In the genomic region with DNA sequence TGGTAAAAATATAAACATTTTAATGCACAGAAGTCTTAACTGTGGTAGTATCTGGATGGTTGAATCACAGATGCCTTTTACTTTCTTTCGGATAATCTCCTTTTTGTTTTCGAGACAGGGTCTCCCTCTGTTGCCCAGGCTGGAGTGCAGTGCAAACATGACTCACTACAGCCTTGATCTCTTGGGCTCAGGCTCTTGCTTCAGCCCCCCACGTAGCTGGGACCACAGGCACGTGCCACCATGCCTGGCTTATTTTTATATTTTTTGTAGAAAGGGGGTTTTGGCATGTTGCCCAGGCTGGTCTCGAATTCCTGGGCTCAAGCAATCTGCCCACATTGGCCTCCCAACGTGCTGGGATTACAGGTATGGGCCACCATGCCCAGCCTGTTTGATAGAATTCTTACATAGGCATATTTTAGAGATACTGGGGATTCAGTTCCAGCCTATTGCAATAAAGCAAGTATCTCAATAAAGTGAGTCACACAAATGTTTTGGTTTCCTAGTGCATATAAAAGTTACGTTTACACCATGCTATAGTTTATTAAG, we compare ENCODE assay signal across 1 cellular context.
A peak's percentile ranks its signal among the peaks of the same experiment; 100 is the strongest.
TF ChIP-seq lines count a peak whose summit lies in the region.

No MANE protein-coding gene starts in this region.

TF ChIP-seq in HepG2, 621 proteins besides CTCF, POLR2A, EP300 and RAD21 (continued from another document):
- TF ChIP-seq, protein P1, sequence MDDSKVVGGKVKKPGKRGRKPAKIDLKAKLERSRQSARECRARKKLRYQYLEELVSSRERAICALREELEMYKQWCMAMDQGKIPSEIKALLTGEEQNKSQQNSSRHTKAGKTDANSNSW (CRISPR knock-in tag; IDR thresholded peaks at IDR 0.05; ENCODE audit: borderline replicate concordance): no peak
- TF ChIP-seq ZNF484 (CRISPR knock-in tag; IDR thresholded peaks at IDR 0.05; ENCODE audit: borderline replicate concordance, low read depth) (no peak), ZSCAN31 (CRISPR knock-in tag; IDR thresholded peaks at IDR 0.05; ENCODE audit: low read depth) (no peak), PAXIP1 (CRISPR knock-in tag; conservative IDR thresholded peaks at IDR 0.05) (peak; percentile 40; the same call in 1 of the 2 replicates), JUN (CRISPR knock-in tag; IDR thresholded peaks at IDR 0.05) (no peak), ZC3H4 (CRISPR knock-in tag; IDR thresholded peaks at IDR 0.05; ENCODE audit: borderline replicate concordance) (no peak), KLF11 (CRISPR knock-in tag; IDR thresholded peaks at IDR 0.05) (no peak), FOXO1 (CRISPR knock-in tag; IDR thresholded peaks at IDR 0.05) (peak; percentile 40; the same call in 1 of the 2 replicates), GFI1 (CRISPR knock-in tag; IDR thresholded peaks at IDR 0.05; ENCODE audit: borderline replicate concordance) (no peak), ZNF672 (CRISPR knock-in tag; IDR thresholded peaks at IDR 0.05) (no peak), NRL (CRISPR knock-in tag; IDR thresholded peaks at IDR 0.05; ENCODE audit: borderline replicate concordance) (no peak), SOX13 (IDR thresholded peaks at IDR 0.05) (no peak), SOX13 (CRISPR knock-in tag; conservative IDR thresholded peaks at IDR 0.05 in 1 of 2, IDR thresholded peaks at IDR 0.05 in 1 of 2) (0 out of 4 replicates have a peak, but pooled peaks of 1 of the 2 experiments have one; percentile 22), FOSL1 (CRISPR knock-in tag; IDR thresholded peaks at IDR 0.05; ENCODE audit: borderline replicate concordance) (peak; percentile 54), LCORL (IDR thresholded peaks at IDR 0.05) (no peak), LCORL (CRISPR knock-in tag; IDR thresholded peaks at IDR 0.05) (0 out of 2 replicates have a peak, but pooled peaks have one; percentile 27), ZNF337 (CRISPR knock-in tag; IDR thresholded peaks at IDR 0.05; ENCODE audit: borderline replicate concordance, low read depth) (no peak), ZNF557 (CRISPR knock-in tag; IDR thresholded peaks at IDR 0.05) (no peak), ZNF10 (CRISPR knock-in tag; IDR thresholded peaks at IDR 0.05; ENCODE audit: borderline replicate concordance, low read depth) (no peak), MYC (CRISPR knock-in tag; IDR thresholded peaks at IDR 0.05; ENCODE audit: borderline replicate concordance) (0 out of 2 replicates have a peak, but pooled peaks have one; percentile 30), ZEB1 (IDR thresholded peaks at IDR 0.05; ENCODE audit: insufficient replicate concordance, low read depth) (no peak), SIX1 (CRISPR knock-in tag; IDR thresholded peaks at IDR 0.05; ENCODE audit: borderline replicate concordance) (no peak), MXD1 (CRISPR knock-in tag; IDR thresholded peaks at IDR 0.05) (no peak), ZSCAN22 (CRISPR knock-in tag; IDR thresholded peaks at IDR 0.05) (no peak), RELA (CRISPR knock-in tag; IDR thresholded peaks at IDR 0.05) (no peak), HMGA1 (CRISPR knock-in tag; conservative IDR thresholded peaks at IDR 0.05) (no peak), ZNF598 (CRISPR knock-in tag; IDR thresholded peaks at IDR 0.05; ENCODE audit: borderline replicate concordance) (no peak), HNRNPLL (IDR thresholded peaks at IDR 0.05; ENCODE audit: low read depth, low read length, poor library complexity, severe bottlenecking) (no peak), ZNF12 (CRISPR knock-in tag; IDR thresholded peaks at IDR 0.05) (no peak), YY1 (IDR thresholded peaks at IDR 0.05; ENCODE audit: insufficient read depth, insufficient replicate concordance, low read depth, low read length) (no peak), GATAD2A (CRISPR knock-in tag; IDR thresholded peaks at IDR 0.05) (0 out of 2 replicates have a peak, but pooled peaks have one; percentile 36), ZNF180 (CRISPR knock-in tag; IDR thresholded peaks at IDR 0.05; ENCODE audit: borderline replicate concordance, low read depth) (no peak), TBX3 (IDR thresholded peaks at IDR 0.05; ENCODE audit: borderline replicate concordance) (no peak), MAZ (IDR thresholded peaks at IDR 0.05; ENCODE audit: borderline replicate concordance, low read depth, low read length) (no peak), MAZ (CRISPR knock-in tag; IDR thresholded peaks at IDR 0.05; ENCODE audit: low read depth) (no peak), GABPA (IDR thresholded peaks at IDR 0.05; ENCODE audit: low read depth, low read length) (no peak), GABPA (CRISPR knock-in tag; IDR thresholded peaks at IDR 0.05; ENCODE audit: low read depth) (no peak), ELF4 (CRISPR knock-in tag; IDR thresholded peaks at IDR 0.05; ENCODE audit: borderline replicate concordance) (no peak), SMARCE1 (IDR thresholded peaks at IDR 0.05; ENCODE audit: borderline replicate concordance) (no peak), KDM4B (CRISPR knock-in tag; IDR thresholded peaks at IDR 0.05) (no peak), ATF3 (CRISPR knock-in tag; IDR thresholded peaks at IDR 0.05) (0 out of 2 replicates have a peak, but pooled peaks have one; percentile 65)
- TF ChIP-seq, protein P2, sequence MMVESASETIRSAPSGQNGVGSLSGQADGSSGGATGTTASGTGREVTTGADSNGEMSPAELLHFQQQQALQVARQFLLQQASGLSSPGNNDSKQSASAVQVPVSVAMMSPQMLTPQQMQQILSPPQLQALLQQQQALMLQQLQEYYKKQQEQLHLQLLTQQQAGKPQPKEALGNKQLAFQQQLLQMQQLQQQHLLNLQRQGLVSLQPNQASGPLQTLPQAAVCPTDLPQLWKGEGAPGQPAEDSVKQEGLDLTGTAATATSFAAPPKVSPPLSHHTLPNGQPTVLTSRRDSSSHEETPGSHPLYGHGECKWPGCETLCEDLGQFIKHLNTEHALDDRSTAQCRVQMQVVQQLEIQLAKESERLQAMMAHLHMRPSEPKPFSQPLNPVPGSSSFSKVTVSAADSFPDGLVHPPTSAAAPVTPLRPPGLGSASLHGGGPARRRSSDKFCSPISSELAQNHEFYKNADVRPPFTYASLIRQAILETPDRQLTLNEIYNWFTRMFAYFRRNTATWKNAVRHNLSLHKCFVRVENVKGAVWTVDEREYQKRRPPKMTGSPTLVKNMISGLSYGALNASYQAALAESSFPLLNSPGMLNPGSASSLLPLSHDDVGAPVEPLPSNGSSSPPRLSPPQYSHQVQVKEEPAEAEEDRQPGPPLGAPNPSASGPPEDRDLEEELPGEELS (CRISPR knock-in tag; IDR thresholded peaks at IDR 0.05): no peak
- TF ChIP-seq, protein P3, sequence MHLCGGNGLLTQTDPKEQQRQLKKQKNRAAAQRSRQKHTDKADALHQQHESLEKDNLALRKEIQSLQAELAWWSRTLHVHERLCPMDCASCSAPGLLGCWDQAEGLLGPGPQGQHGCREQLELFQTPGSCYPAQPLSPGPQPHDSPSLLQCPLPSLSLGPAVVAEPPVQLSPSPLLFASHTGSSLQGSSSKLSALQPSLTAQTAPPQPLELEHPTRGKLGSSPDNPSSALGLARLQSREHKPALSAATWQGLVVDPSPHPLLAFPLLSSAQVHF (CRISPR knock-in tag; IDR thresholded peaks at IDR 0.05): no peak
- TF ChIP-seq, protein P4, sequence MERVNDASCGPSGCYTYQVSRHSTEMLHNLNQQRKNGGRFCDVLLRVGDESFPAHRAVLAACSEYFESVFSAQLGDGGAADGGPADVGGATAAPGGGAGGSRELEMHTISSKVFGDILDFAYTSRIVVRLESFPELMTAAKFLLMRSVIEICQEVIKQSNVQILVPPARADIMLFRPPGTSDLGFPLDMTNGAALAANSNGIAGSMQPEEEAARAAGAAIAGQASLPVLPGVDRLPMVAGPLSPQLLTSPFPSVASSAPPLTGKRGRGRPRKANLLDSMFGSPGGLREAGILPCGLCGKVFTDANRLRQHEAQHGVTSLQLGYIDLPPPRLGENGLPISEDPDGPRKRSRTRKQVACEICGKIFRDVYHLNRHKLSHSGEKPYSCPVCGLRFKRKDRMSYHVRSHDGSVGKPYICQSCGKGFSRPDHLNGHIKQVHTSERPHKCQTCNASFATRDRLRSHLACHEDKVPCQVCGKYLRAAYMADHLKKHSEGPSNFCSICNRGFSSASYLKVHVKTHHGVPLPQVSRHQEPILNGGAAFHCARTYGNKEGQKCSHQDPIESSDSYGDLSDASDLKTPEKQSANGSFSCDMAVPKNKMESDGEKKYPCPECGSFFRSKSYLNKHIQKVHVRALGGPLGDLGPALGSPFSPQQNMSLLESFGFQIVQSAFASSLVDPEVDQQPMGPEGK (CRISPR knock-in tag; IDR thresholded peaks at IDR 0.05): 0 out of 2 replicates have a peak, but pooled peaks have one; percentile 19
- TF ChIP-seq, protein P5, sequence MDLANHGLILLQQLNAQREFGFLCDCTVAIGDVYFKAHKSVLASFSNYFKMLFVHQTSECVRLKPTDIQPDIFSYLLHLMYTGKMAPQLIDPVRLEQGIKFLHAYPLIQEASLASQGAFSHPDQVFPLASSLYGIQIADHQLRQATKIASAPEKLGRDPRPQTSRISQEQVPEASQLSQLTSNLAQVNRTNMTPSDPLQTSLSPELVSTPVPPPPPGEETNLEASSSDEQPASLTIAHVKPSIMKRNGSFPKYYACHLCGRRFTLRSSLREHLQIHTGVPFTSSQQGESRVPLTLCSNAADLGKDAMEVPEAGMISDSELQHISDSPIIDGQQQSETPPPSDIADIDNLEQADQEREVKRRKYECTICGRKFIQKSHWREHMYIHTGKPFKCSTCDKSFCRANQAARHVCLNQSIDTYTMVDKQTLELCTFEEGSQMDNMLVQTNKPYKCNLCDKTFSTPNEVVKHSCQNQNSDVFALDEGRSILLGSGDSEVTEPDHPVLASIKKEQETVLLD (CRISPR knock-in tag; IDR thresholded peaks at IDR 0.05; ENCODE audit: low read depth): no peak
